ENCODE assay signal across 8 cellular contexts in genomic region chr2:101188683-101189405, GRCh38. TPM values are rescaled to one million over a fixed set of nuclear protein-coding genes. Genes with fewer than 3 reads are reported as not detected.
DNase-seq lines count a peak whose midpoint lies in the region; ATAC-seq and TF ChIP-seq lines count a peak whose summit lies in the region.

No MANE protein-coding gene starts in this region.

- no peaks in the 10 kb centered on the region for H3K36me3 Mint-ChIP-seq in nephron progenitor cell (ENCODE audit: low read depth)

- H3K4me1 Mint-ChIP-seq in nephron progenitor cell = peaks cover 34% of the 10 kb centered on the region

- no peaks in the 10 kb centered on the region for H3K27me3 Mint-ChIP-seq in nephron progenitor cell (ENCODE audit: low read depth, poor library complexity)

- no peak overlapping the region for H3K4me3 Mint-ChIP-seq in nephron progenitor cell

- ATAC-seq in HG03432 (IDR thresholded peaks at IDR 0.05; ENCODE audit: unreplicated experiment) = no peak
- no peak for ATAC-seq in HG03565 (IDR thresholded peaks at IDR 0.05; ENCODE audit: unreplicated experiment)

- H3K9me3 Mint-ChIP-seq in nephron progenitor cell = peaks cover 25% of the 10 kb centered on the region

- no peak overlapping the region for H3K27ac Mint-ChIP-seq in nephron progenitor cell

- no peak for TF ChIP-seq CTCF in nephron progenitor cell (IDR thresholded peaks at IDR 0.05)

- peak; percentile 71 for DNase-seq in GM03348 (ENCODE audit: low spot score)
- DNase-seq in M059J (ENCODE audit: low read depth) = peak; percentile 28
- peak; percentile 71 for DNase-seq in dermis blood vessel endothelial cell
- DNase-seq in nephron progenitor cell = peak; percentile 22
- no peak for DNase-seq in GM19240 (ENCODE audit: insufficient read length, low spot score)
- no peak for DNase-seq in foreskin melanocyte

RNA-seq across cellular contexts. Expression of gene TBC1D8, which starts 37.7 kb away (rescaled TPM):
- total RNA-seq in M059J (2014; rRNA removed; shearing (Covaris generic)) = 5.1 and 9.3 TPM in 2 replicates
- total RNA-seq in dermis blood vessel endothelial cell = 81.3 and 89.8 TPM in 2 replicates

Comparison
In these comparisons a context has a peak if more than half of its experiments do, and no peak if none do; other contexts are left out.
1. DNase-seq: peak in GM03348 (single experiment), M059J (single experiment), dermis blood vessel endothelial cell (single experiment) and nephron progenitor cell (single experiment); none in GM19240 (single experiment) and foreskin melanocyte (single experiment).